Comparison of ENCODE assay signal across 9 cellular contexts in the genomic region with DNA sequence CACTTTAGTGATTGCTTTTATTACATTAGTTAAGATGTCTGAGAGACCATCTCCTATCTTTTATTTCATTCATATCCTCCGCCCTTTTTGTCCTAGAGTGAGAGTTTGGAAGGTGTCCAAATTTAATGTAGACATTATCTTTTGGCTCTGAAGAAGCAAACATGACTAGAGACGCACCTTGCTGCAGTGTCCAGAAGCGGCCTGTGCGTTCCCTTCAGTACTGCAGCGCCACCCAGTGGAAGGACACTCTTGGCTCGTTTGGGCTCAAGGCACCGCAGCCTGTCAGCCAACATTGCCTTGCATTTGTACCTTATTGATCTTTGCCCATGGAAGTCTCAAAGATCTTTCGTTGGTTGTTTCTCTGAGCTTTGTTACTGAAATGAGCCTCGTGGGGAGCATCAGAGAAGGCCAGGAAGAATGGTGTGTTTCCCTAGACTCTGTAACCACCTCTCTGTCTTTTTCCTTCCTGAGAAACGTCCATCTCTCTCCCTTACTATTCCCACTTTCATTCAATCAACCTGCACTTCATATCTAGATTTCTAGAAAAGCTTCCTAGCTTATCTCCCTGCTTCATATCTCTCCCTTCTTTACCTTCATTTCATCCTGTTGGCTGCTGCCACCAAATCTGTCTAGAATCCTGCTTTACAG. TPM values are rescaled to one million over a fixed set of nuclear protein-coding genes. Genes with fewer than 3 reads are reported as not detected.
DNase-seq lines count a peak whose midpoint lies in the region; ATAC-seq and TF ChIP-seq lines count a peak whose summit lies in the region.
"Had no signal": no experiment of that assay in that cellular context is flagged by ENCODE, and none has a peak within 500 bp of the region (broad histone marks: within the 10 kb centered on the region; RNA-seq: fewer than 3 reads in every experiment).

No MANE protein-coding gene starts in this region.

- H3K9ac ChIP-seq in Loucy (ENCODE audit: low read depth, low read length, poor library complexity, severe bottlenecking), result no peak overlapping the region

- H3K27me3 ChIP-seq in Loucy (ENCODE audit: insufficient read depth, low read length, poor library complexity, severe bottlenecking) (no peaks in the 10 kb centered on the region), left lung (no peaks in the 10 kb centered on the region)
- H3K27me3 ChIP-seq: SJCRH30 had no signal

- TF ChIP-seq CTCF in Loucy (conservative IDR thresholded peaks at IDR 0.05; ENCODE audit: low read length), result peak; percentile 92
- peak; percentile 89 for TF ChIP-seq CTCF in cardiac fibroblast (IDR thresholded peaks at IDR 0.05; ENCODE audit: low read depth, low read length)
- peak; percentile 54 to 65 for TF ChIP-seq CTCF in left lung (IDR thresholded peaks at IDR 0.05)

- peaks cover 6% of the 10 kb centered on the region for H4K20me1 ChIP-seq in Loucy (ENCODE audit: insufficient read depth, low read length, poor library complexity, severe bottlenecking)

- no peak overlapping the region for H3K27ac ChIP-seq in left lung
- H3K27ac ChIP-seq: SJCRH30 had no signal

- H3K4me2 ChIP-seq in Loucy (ENCODE audit: low read depth, low read length, poor library complexity, severe bottlenecking), result no peak overlapping the region

- H3F3A ChIP-seq in Loucy (ENCODE audit: low read depth), result no peaks in the 10 kb centered on the region

- H3K9me3 ChIP-seq in Loucy (ENCODE audit: insufficient read depth, low read depth, low read length) (no peaks in the 10 kb centered on the region), left lung (no peaks in the 10 kb centered on the region)
- H3K9me3 ChIP-seq: SJCRH30 had no signal

- H3K4me3 ChIP-seq in Loucy (ENCODE audit: low read length, poor library complexity, severe bottlenecking) (no peak overlapping the region), cardiac fibroblast (replicated peaks in 1 of 2; ENCODE audit: low read depth in 2 of 2, low read length in 2 of 2) (no peak overlapping the region), left lung (no peak overlapping the region)
- H3K4me3 ChIP-seq: SJCRH30 had no signal

- DNase-seq in EH (ENCODE audit: low read depth), result peak; percentile 49
- DNase-seq in activated CD4-positive, alpha-beta T cell treated with anti-CD3 and anti-CD28 coated beads for 24 hours (ENCODE audit: low read depth in 2 of 2), result peak; percentile 58 to 68
- peak; percentile 66 to 72 for DNase-seq in cardiac fibroblast (ENCODE audit: low read depth in 2 of 2)
- DNase-seq in left lung, result peak; percentile 56 to 87
- peak; percentile 56 for DNase-seq in stimulated activated CD8-positive, alpha-beta memory T cell treated with anti-CD3 and anti-CD28 coated beads, Interleukin-12 subunit alpha, Interleukin-12 subunit beta, amount 100 ng/mL, for 1 hour (ENCODE audit: low read depth)

- no peak overlapping the region for H2AFZ ChIP-seq in Loucy (ENCODE audit: low read length)

- peaks cover 10% of the 10 kb centered on the region; the same call in 1 of the 2 replicates for H3K79me2 ChIP-seq in Loucy (ENCODE audit: insufficient read depth, low read length)

- intact Hi-C loops in left lung (cut with DNase I), result no loop called here

- H3K36me3 ChIP-seq in Loucy (ENCODE audit: insufficient read depth, low read length), result peaks cover 69% of the 10 kb centered on the region
- peaks cover 0 to 88% of the 10 kb centered on the region in 2 donors for H3K36me3 ChIP-seq in left lung

- peak; percentile 68 for ATAC-seq in left lung
- ATAC-seq in GM18868 (IDR thresholded peaks at IDR 0.05; ENCODE audit: unreplicated experiment), result no peak
- ATAC-seq in HG03159 (IDR thresholded peaks at IDR 0.05; ENCODE audit: unreplicated experiment), result no peak

- H3K9me2 ChIP-seq in Loucy (replicated peaks; ENCODE audit: low read depth, low read length), result no peaks in the 10 kb centered on the region

- H3K4me1 ChIP-seq in Loucy (ENCODE audit: insufficient read depth, low read length, poor library complexity, severe bottlenecking), result peaks cover 3% of the 10 kb centered on the region
- H3K4me1 ChIP-seq in left lung, result peaks cover 0 to 22% of the 10 kb centered on the region in 2 donors
- H3K4me1 ChIP-seq: SJCRH30 had no signal

RNA-seq across cellular contexts. Expression of gene CLCN1, which starts 10.4 kb away (rescaled TPM):
- total RNA-seq in left lung, result under 1 TPM; 0.08 to 0.09 TPM
- total RNA-seq: SJCRH30 had no signal

RNA-seq across cellular contexts. Expression of gene CASP2, which starts 17.4 kb away (rescaled TPM):
- 10 to 100 TPM; 36.3 to 43.0 TPM for total RNA-seq in left lung

RNA-seq across cellular contexts. Expression of gene TMEM139, which starts 20.8 kb away (rescaled TPM):
- 10 to 100 TPM; 18.5 to 48.1 TPM for total RNA-seq in left lung

RNA-seq across cellular contexts. Expression of gene GSTK1, which starts 42.3 kb away (rescaled TPM):
- 100 to 1,000 TPM; 124 to 151 TPM for total RNA-seq in left lung

RNA-seq across cellular contexts. Expression of gene FAM131B, which starts 57.0 kb away (rescaled TPM):
- total RNA-seq in left lung, result 1 to 10 TPM in 1 of 2 donors, under 1 TPM in 1; 0.60 to 1.6 TPM
